ENCODE assay signal across 33 cellular contexts in the genomic region with DNA sequence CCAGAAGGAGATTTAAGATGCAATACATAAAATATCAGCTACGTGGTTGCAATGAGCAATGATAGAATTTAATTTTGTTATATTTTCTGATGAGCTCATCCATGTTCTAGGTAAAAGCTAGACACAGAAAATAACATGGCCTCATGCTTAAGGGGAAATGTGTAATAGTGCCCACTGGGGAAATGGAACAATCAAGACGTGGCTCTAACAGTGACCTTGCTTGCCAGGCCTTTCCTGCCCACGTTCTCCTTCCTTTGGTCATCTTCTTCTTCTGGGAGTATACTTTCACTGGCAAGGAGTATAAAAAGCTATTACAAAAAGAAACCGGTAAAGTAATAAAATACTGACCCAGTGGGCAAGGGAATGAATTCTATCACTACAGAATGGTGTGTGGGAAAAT.
A peak's percentile ranks its signal among the peaks of the same experiment; 100 is the strongest.
DNase-seq lines count a peak whose midpoint lies in the region; ATAC-seq, FAIRE-seq and TF ChIP-seq lines count a peak whose summit lies in the region.
"Had no signal": no experiment of that assay in that cellular context is flagged by ENCODE, and none has a peak within 500 bp of the region (broad histone marks: within the 10 kb centered on the region; RNA-seq: fewer than 3 reads in every experiment).

No MANE protein-coding gene starts in this region.

- BruUV-seq in endothelial cell of umbilical vein (replicated peaks; lab: Mats Ljungman, UMichigan) = no TSS peak

- intact Hi-C loops in endothelial cell of umbilical vein (cut with micrococcal nuclease) = no loop called here

- H3K9me1 ChIP-seq in endothelial cell of umbilical vein (replicated peaks; ENCODE audit: control insufficient read depth, extremely low read depth, insufficient read depth, low read length) = no peaks in the 10 kb centered on the region

- no peak for TF ChIP-seq POLR2A in endothelial cell of umbilical vein (IDR thresholded peaks at IDR 0.05; ENCODE audit: low read depth, low read length)

- TF ChIP-seq CTCF in endothelial cell of umbilical vein (IDR thresholded peaks at IDR 0.05; ENCODE audit: extremely low read depth in 1 of 2, insufficient read depth in 1 of 2, low read depth in 1 of 2, low read length in 2 of 2) = no peak

- H3K27me3 ChIP-seq in endothelial cell of umbilical vein (ENCODE audit: control insufficient read depth in 2 of 2, insufficient read depth in 2 of 2, low read length in 2 of 2) = no peaks in the 10 kb centered on the region
- H3K27me3 ChIP-seq: BLaER1; BLaER1 treated with 17β-estradiol and CSF1 and Interleukin-3, amounts not matched to agents 10 nM and 100 nM had no signal

- POLR2A ChIA-PET in endothelial cell of umbilical vein (lab: Charles Lee) = no interaction called here

- no peaks in the 10 kb centered on the region for H4K20me1 ChIP-seq in endothelial cell of umbilical vein (replicated peaks; ENCODE audit: control insufficient read depth, extremely low read depth, insufficient read depth, low read length)
- H4K20me1 ChIP-seq: BLaER1; BLaER1 treated with 17β-estradiol and CSF1 and Interleukin-3, amounts not matched to agents 10 nM and 100 nM had no signal

- H3K36me3 ChIP-seq in endothelial cell of umbilical vein (ENCODE audit: control insufficient read depth in 2 of 2, extremely low read depth in 1 of 2, insufficient read depth in 2 of 2, low read length in 2 of 2) = no peaks in the 10 kb centered on the region
- H3K36me3 ChIP-seq: BE2C; BLaER1; BLaER1 treated with 17β-estradiol and CSF1 and Interleukin-3, amounts not matched to agents 10 nM and 100 nM had no signal

- H3K9me3 ChIP-seq in endothelial cell of umbilical vein (replicated peaks; ENCODE audit: control insufficient read depth, insufficient read depth, low read length) = no peaks in the 10 kb centered on the region
- H3K9me3 ChIP-seq: A549, BE2C, BLaER1 had no signal

- no peak overlapping the region for H3K9ac ChIP-seq in endothelial cell of umbilical vein (replicated peaks; ENCODE audit: extremely low read depth, insufficient read depth, low read length)
- H3K9ac ChIP-seq: BLaER1; BLaER1 treated with 17β-estradiol and CSF1 and Interleukin-3, amounts not matched to agents 10 nM and 100 nM had no signal

- H3K4me1 ChIP-seq in endothelial cell of umbilical vein (ENCODE audit: control insufficient read depth, extremely low read depth, insufficient read depth, low read length) = peaks cover 6% of the 10 kb centered on the region
- H3K4me1 ChIP-seq: A549, BE2C, BLaER1, Caco-2 had no signal

- CTCF ChIA-PET in endothelial cell of umbilical vein (lab: Charles Lee) = interaction anchor here (0.8 kb wide), 1 partner anchor 21 kb away, joined by 3 read pairs; no protein-coding TSS in a partner anchor

- H2AFZ ChIP-seq in endothelial cell of umbilical vein (ENCODE audit: low read depth, low read length) = no peak overlapping the region

- ATAC-seq in GM21423 (IDR thresholded peaks at IDR 0.05; ENCODE audit: unreplicated experiment) = no peak
- ATAC-seq: A549; CD8-positive, alpha-beta T cell had no signal

- dilution Hi-C loops in endothelial cell of umbilical vein (cut with MboI; ENCODE audit: extremely low pct_ligation_motif_present, low sequenced_read_pairs) = no loop called here

- peak; percentile 87 for FAIRE-seq in endothelial cell of umbilical vein (lab: Jason Lieb, UNC)
- no peak for FAIRE-seq in urothelium cell line (lab: Jason Lieb, UNC)
- FAIRE-seq: A204.1, A549, D721Med had no signal

- H3K4me3 ChIP-seq in endothelial cell of umbilical vein (replicated peaks in 1 of 3; ENCODE audit: insufficient read depth in 1 of 3, low read depth in 1 of 3, low read length in 3 of 3) = no peak overlapping the region
- H3K4me3 ChIP-seq: A549; BLaER1; BLaER1 treated with 17β-estradiol and CSF1 and Interleukin-3, amounts not matched to agents 10 nM and 100 nM had no signal

- H3K4me2 ChIP-seq in endothelial cell of umbilical vein (ENCODE audit: insufficient read depth, low read length) = peak overlapping the region; percentile 22
- H3K4me2 ChIP-seq: A549; BLaER1; BLaER1 treated with 17β-estradiol and CSF1 and Interleukin-3, amounts not matched to agents 10 nM and 100 nM had no signal

- DNase-seq in dermis blood vessel endothelial cell (peak; percentile 74), endothelial cell of umbilical vein (ENCODE audit: low read depth, low spot score) (peak; percentile 58), pulmonary artery endothelial cell (ENCODE audit: low read depth, low spot score) (peak; percentile 19), urothelium cell line (ENCODE audit: low spot score) (no peak)
- no peak for DNase-seq in activated naive CD4-positive, alpha-beta T cell treated with Interleukin-2 at 50 U/mL for 16 hours
- DNase-seq: 8988T; ACHN; AML-193; BE2C; C1 segment of cervical spinal cord; Caco-2; Calu3; CD4-positive, alpha-beta memory T cell; CD4-positive, alpha-beta T cell; CD4-positive, CD25-positive, alpha-beta regulatory T cell; CD8-positive, alpha-beta memory T cell; CD8-positive, alpha-beta T cell; COR-L47; DMS 273 treated with DMSO at 0.1 percent for 48 hours; DMS153; DMS53; DMS79; DMS79 treated with DMSO at 0.1 percent for 48 hours; DND-41; EL had no signal

- peak overlapping the region; percentile 8 for H3K27ac ChIP-seq in endothelial cell of umbilical vein (ENCODE audit: insufficient read depth, low read depth, low read length)
- H3K27ac ChIP-seq: 22Rv1; A549; BLaER1; BLaER1 treated with 17β-estradiol and CSF1 and Interleukin-3, amounts not matched to agents 10 nM and 100 nM; C4-2B had no signal

- no peaks in the 10 kb centered on the region for H3K79me2 ChIP-seq in endothelial cell of umbilical vein (ENCODE audit: control insufficient read depth, insufficient read depth, low read length)

TF ChIP-seq in endothelial cell of umbilical vein, 7 proteins besides CTCF, POLR2A, EP300 and RAD21:
- no peak for TF ChIP-seq FOS (IDR thresholded peaks at IDR 0.05; ENCODE audit: borderline replicate concordance, insufficient read depth, low read length)
- TF ChIP-seq JUN (IDR thresholded peaks at IDR 0.05; ENCODE audit: borderline replicate concordance, insufficient read depth, insufficient read length, low read depth) = peak; percentile 16

Comparison
In these comparisons a context has a peak if more than half of its experiments do, and no peak if none do; other contexts are left out.
1. DNase-seq: peak in dermis blood vessel endothelial cell (single experiment), endothelial cell of umbilical vein (single experiment) and pulmonary artery endothelial cell (single experiment); none in urothelium cell line (single experiment) and activated naive CD4-positive, alpha-beta T cell treated with Interleukin-2 at 50 U/mL for 16 hours (single experiment).